In genomic region chr5:176188085-176188484, GRCh38 we compare ENCODE assay signal across 26 cellular contexts.
"Had no signal": no experiment of that assay in that cellular context is flagged by ENCODE, and none has a peak within 500 bp of the region (broad histone marks: within the 10 kb centered on the region; RNA-seq: fewer than 3 reads in every experiment).

No MANE protein-coding gene starts in this region.

- H3K36me3 ChIP-seq: ascending aorta, brain microvascular endothelial cell, esophagus muscularis mucosa, gastrocnemius medialis, heart left ventricle had no signal

- H3K27ac ChIP-seq: ascending aorta, brain microvascular endothelial cell, coronary artery, dorsolateral prefrontal cortex, esophagus muscularis mucosa, foreskin keratinocyte, gastrocnemius medialis, heart left ventricle had no signal

- H3K9me3 ChIP-seq: ascending aorta, esophagus muscularis mucosa, gastrocnemius medialis, heart left ventricle had no signal

- H3K4me1 ChIP-seq: ascending aorta, esophagus muscularis mucosa, foreskin keratinocyte, gastrocnemius medialis, heart left ventricle had no signal

- H3K4me3 ChIP-seq: ascending aorta, coronary artery, dorsolateral prefrontal cortex, esophagus muscularis mucosa, gastrocnemius medialis, heart left ventricle had no signal

- DNase-seq: activated CD4-positive, alpha-beta memory T cell treated with anti-CD3 and anti-CD28 coated beads for 36 hours; activated CD4-positive, alpha-beta T cell treated with anti-CD3 and anti-CD28 coated beads for 36 hours; activated CD4-positive, alpha-beta T cell treated with anti-CD3 and anti-CD28 coated beads, Interleukin-2, amount 10 ng/mL, durations not matched to agents 24 days and 14 days; activated CD4-positive, CD25-positive, alpha-beta regulatory T cell; activated CD4-positive, CD25-positive, alpha-beta regulatory T cell treated with anti-CD3 and anti-CD28 coated beads, Interleukin-2, amount 50 U/mL, for 72 hours; activated CD8-positive, alpha-beta memory T cell treated with anti-CD3 and anti-CD28 coated beads, Interleukin-2, amount 10 ng/mL, durations not matched to agents 7 days and 5 days; activated CD8-positive, alpha-beta memory T cell treated with anti-CD3 and anti-CD28 coated beads, Interleukin-2, amount 50 U/mL, for 4 hours; activated CD8-positive, alpha-beta T cell treated with anti-CD3 and anti-CD28 coated beads, Interleukin-2, amount 10 ng/mL, durations not matched to agents 7 days and 5 days; activated effector memory CD4-positive, alpha-beta T cell treated with anti-CD3 and anti-CD28 coated beads, Interleukin-2, amount 50 U/mL, for 16 hours; activated naive CD4-positive, alpha-beta T cell treated with anti-CD3 and anti-CD28 coated beads for 36 hours; activated naive CD8-positive, alpha-beta T cell treated with anti-CD3 and anti-CD28 coated beads for 36 hours; activated naive CD8-positive, alpha-beta T cell treated with anti-CD3 and anti-CD28 coated beads, Interleukin-2, amount 50 U/mL, for 24 hours; activated T-cell treated with anti-CD3 and anti-CD28 coated beads, Interleukin-2, amount 50 U/mL, for 1 hour; activated T-cell treated with anti-CD3 and anti-CD28 coated beads, Interleukin-2, amount 50 U/mL, for 48 hours; brain microvascular endothelial cell; dorsolateral prefrontal cortex; effector memory CD4-positive, alpha-beta T cell; erythroblast; foreskin keratinocyte; gastrocnemius medialis; glutamatergic neuron; heart left ventricle; T-helper 2 cell had no signal

- H3K27me3 ChIP-seq: ascending aorta, brain microvascular endothelial cell, foreskin keratinocyte, gastrocnemius medialis had no signal
